In the genomic region with DNA sequence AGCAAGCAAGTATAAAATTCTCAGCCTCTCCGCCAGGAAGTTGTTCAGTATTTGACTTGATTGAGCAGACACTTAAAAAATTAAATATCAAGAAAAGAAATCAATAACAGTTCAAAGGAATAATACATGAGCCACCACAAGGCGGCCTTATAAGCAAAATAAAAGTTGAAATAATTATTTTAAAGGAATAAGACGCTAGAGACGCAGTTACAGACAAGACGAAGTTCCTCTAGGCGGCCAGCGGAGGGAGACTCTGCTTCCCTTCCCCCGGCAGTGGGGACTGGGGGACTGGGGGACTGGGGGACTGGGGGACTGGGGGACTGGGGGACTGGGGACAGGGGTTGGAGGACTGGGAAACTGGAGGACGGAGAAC, we compare ENCODE assay signal across 8 cellular contexts. TPM values are rescaled to one million over a fixed set of nuclear protein-coding genes. Genes with fewer than 3 reads are reported as not detected.
DNase-seq lines count a peak whose midpoint lies in the region; ATAC-seq and TF ChIP-seq lines count a peak whose summit lies in the region.

No MANE protein-coding gene starts in this region.

- H3K9me2 ChIP-seq in PC-9 (ENCODE audit: insufficient read depth) = no peaks in the 10 kb centered on the region

- H3K9me3 ChIP-seq in transverse colon = no peaks in the 10 kb centered on the region
- no peaks in the 10 kb centered on the region for H3K9me3 ChIP-seq in PC-9 (ENCODE audit: insufficient read depth, low read depth)

- no TSS peak for BruUV-seq in PC-9 (replicated peaks; lab: Mats Ljungman, UMichigan)

- no peaks in the 10 kb centered on the region for H3F3A ChIP-seq in PC-9 (ENCODE audit: insufficient read depth, low read depth)

- in situ Hi-C loops in G401 (cut with HindIII; ENCODE audit: low sequenced_read_pairs) (no loop called here), transverse colon (cut with MboI; ENCODE audit: low pct_ligation_motif_present in 1 of 4, low pct_unique_long_range_greater_than_20kb in 1 of 4, low sequenced_read_pairs in 3 of 4) (no loop called here)

- no peaks in the 10 kb centered on the region for H3K36me3 ChIP-seq in transverse colon
- H3K36me3 ChIP-seq in PC-9 (ENCODE audit: low read depth) = no peaks in the 10 kb centered on the region

- H4K20me1 ChIP-seq in PC-9 (ENCODE audit: insufficient read depth) = no peaks in the 10 kb centered on the region

- TF ChIP-seq CTCF in choroid plexus epithelial cell (conservative IDR thresholded peaks at IDR 0.05; ENCODE audit: low read depth, low read length) (peak; percentile 69), transverse colon (IDR thresholded peaks at IDR 0.05) (peak; percentile 20 to 44 (median 37)), PC-9 (conservative IDR thresholded peaks at IDR 0.05) (no peak)

- no peak for ATAC-seq in GM19455 (IDR thresholded peaks at IDR 0.05; ENCODE audit: unreplicated experiment)

- POLR2A ChIA-PET in PC-9 (lab: Charles Lee; ENCODE audit: unreplicated experiment) = no interaction called here

- H3K27ac ChIP-seq in transverse colon (no peak overlapping the region), PC-9 (no peak overlapping the region)

- H2AFZ ChIP-seq in PC-9 = no peak overlapping the region

- no peak overlapping the region for H3K4me2 ChIP-seq in PC-9

- CTCF ChIA-PET in PC-9 (lab: Charles Lee) = no interaction called here

- H3K27me3 ChIP-seq in transverse colon (peaks cover 28% of the 10 kb centered on the region), PC-9 (ENCODE audit: insufficient read depth, low read depth) (no peaks in the 10 kb centered on the region)

- DNase-seq in G401 (ENCODE audit: low spot score) (peak; percentile 11), NCI-H2196 treated with DMSO at 0.1 percent for 48 hours (lab: John Stamatoyannopoulos, UW; ENCODE audit: unreplicated experiment) (peak; percentile 57), choroid plexus epithelial cell (ENCODE audit: low read depth) (peak; percentile 80), kidney tubule cell (ENCODE audit: low spot score) (peak; percentile 67), transverse colon (peak; percentile 18), GOT3 (lab: John Stamatoyannopoulos, UW) (no peak), PC-9 (no peak)

- no peak for TF ChIP-seq POLR2A in transverse colon (IDR thresholded peaks at IDR 0.05)

- 4 to 10% methylated on average over 6 to 9 of the region's 9 CpGs for WGBS in transverse colon (ENCODE audit: low coverage in 1 of 2), 2 donors

- H3K4me1 ChIP-seq in transverse colon = peaks cover 0 to 4% (median 0%) of the 10 kb centered on the region in 4 donors
- H3K4me1 ChIP-seq in PC-9 (replicated peaks; ENCODE audit: insufficient read depth) = no peaks in the 10 kb centered on the region

- H3K4me3 ChIP-seq in choroid plexus epithelial cell (ENCODE audit: low read depth, low read length) = peak overlapping the region; percentile 52
- peak overlapping the region; percentile 39 to 67 (median 55) for H3K4me3 ChIP-seq in transverse colon
- no peak overlapping the region for H3K4me3 ChIP-seq in PC-9

- H3K79me2 ChIP-seq in PC-9 (ENCODE audit: low read depth) = no peaks in the 10 kb centered on the region

- TF ChIP-seq EP300 in transverse colon (IDR thresholded peaks at IDR 0.05; ENCODE audit: low read depth) = no peak

- intact Hi-C loops in transverse colon (cut with DNase I; ENCODE audit: low total_unique reads) (no loop called here), PC-9 (cut with micrococcal nuclease; ENCODE audit: unreplicated experiment) (no loop called here)

RNA-seq across cellular contexts. Expression of gene CCDC178, which starts 0.5 kb away (rescaled TPM):
- not detected in 2 replicates for total RNA-seq in G401 (2014; rRNA removed; shearing (Covaris generic))
- total RNA-seq in transverse colon (100 to 1,000 TPM in 1 of 4 donors, not detected in 3; 131 TPM), PC-9 (2021) (not detected in 2 replicates)

Comparison
In these comparisons a context has a peak if more than half of its experiments do, and no peak if none do; other contexts are left out.
1. DNase-seq: peak in G401 (single experiment), NCI-H2196 treated with DMSO at 0.1 percent for 48 hours (single experiment), choroid plexus epithelial cell (single experiment), kidney tubule cell (single experiment) and transverse colon (single experiment); none in GOT3 (single experiment) and PC-9 (0 of 2).